Comparison of ENCODE assay signal across 20 cellular contexts in the genomic region with DNA sequence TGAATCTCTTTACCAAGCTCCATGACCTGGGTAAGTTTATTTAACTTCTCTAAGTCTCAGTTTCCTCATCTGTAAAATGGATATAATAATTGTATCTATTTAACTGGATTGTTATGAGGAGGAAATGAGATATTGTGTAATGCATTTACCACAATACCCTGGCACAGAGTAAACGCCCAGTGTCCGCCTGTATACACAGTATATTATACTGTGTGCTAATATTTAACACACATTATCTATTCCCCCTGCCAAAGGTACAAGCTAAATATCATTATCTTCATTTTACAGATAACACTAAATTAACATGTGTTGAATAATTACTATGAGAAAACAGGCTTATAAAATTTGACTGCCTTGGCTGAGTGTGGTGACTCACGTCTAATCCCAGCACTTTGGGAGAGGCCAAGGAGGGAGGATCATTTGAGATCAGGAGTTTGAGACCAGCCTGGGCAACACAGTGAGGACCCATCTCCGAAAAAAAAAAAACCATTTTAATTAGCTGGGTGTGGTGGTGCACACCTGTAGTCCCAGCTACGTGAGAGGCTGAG. TPM values are rescaled to one million over a fixed set of nuclear protein-coding genes. Genes with fewer than 3 reads are reported as not detected.
DNase-seq lines count a peak whose midpoint lies in the region; ATAC-seq, FAIRE-seq and TF ChIP-seq lines count a peak whose summit lies in the region.
"Had no signal": no experiment of that assay in that cellular context is flagged by ENCODE, and none has a peak within 500 bp of the region (broad histone marks: within the 10 kb centered on the region; RNA-seq: fewer than 3 reads in every experiment).

No MANE protein-coding gene starts in this region.

- H3K4me3 ChIP-seq in HepG2 (replicated peaks in 1 of 3; ENCODE audit: insufficient read depth in 1 of 3, low read depth in 2 of 3, low read length in 3 of 3) (no peak overlapping the region), right lobe of liver (no peak overlapping the region), K562 (no peak overlapping the region), stomach (no peak overlapping the region)
- H3K4me3 ChIP-seq: BLaER1 treated with 17β-estradiol and CSF1 and Interleukin-3, amounts not matched to agents 10 nM and 100 nM; GM12878; GM23338 had no signal

- no peak overlapping the region for H3K27ac ChIP-seq in HepG2 (ENCODE audit: extremely low read length, insufficient read depth, low read length)
- no peak overlapping the region for H3K27ac ChIP-seq in right lobe of liver
- no peak overlapping the region for H3K27ac ChIP-seq in K562 (ENCODE audit: extremely low read depth, low read depth, low read length)
- H3K27ac ChIP-seq in stomach: no peak overlapping the region
- H3K27ac ChIP-seq: BLaER1 treated with 17β-estradiol and CSF1 and Interleukin-3, amounts not matched to agents 10 nM and 100 nM had no signal

- no peaks in the 10 kb centered on the region for H3K27me3 ChIP-seq in HepG2 (ENCODE audit: control insufficient read depth in 1 of 2, insufficient read depth in 2 of 2, low read length in 2 of 2)
- H3K27me3 ChIP-seq in right lobe of liver: no peaks in the 10 kb centered on the region
- peaks cover 0 to 2% of the 10 kb centered on the region in 2 experiments; a peak in 1 of 5 replicates for H3K27me3 ChIP-seq in K562 (ENCODE audit: control insufficient read depth in 2 of 2, insufficient read depth in 2 of 2, low read length in 2 of 2)
- no peaks in the 10 kb centered on the region for H3K27me3 ChIP-seq in stomach
- H3K27me3 ChIP-seq: BLaER1 treated with 17β-estradiol and CSF1 and Interleukin-3, amounts not matched to agents 10 nM and 100 nM had no signal

- H3K9ac ChIP-seq in HepG2 (ENCODE audit: insufficient read depth, low read depth, low read length) (no peak overlapping the region), K562 (ENCODE audit: insufficient read depth in 1 of 2, low read depth in 2 of 2, low read length in 2 of 2) (no peak overlapping the region)
- H3K9ac ChIP-seq: BLaER1 treated with 17β-estradiol and CSF1 and Interleukin-3, amounts not matched to agents 10 nM and 100 nM had no signal

- DNase-seq in HepG2 (ENCODE audit: low spot score) (no peak), right lobe of liver (no peak), K562 (ENCODE audit: extremely low read depth in 1 of 4, low spot score in 3 of 4) (no peak), stomach (peak; percentile 31), T-helper 9 cell (no peak)
- DNase-seq: CD4-positive, CD25-positive, alpha-beta regulatory T cell; CD8-positive, alpha-beta memory T cell; COR-L47; DMS 273 treated with DMSO at 0.1 percent for 48 hours; DMS53; DND-41; EL; HCEC 1CT had no signal

- in situ Hi-C loops in HepG2 (cut with HindIII; ENCODE audit: extremely low pct_ligation_motif_present, low pct_unique_long_range_greater_than_20kb): no loop called here
- in situ Hi-C loops in K562 (cut with MboI): no loop called here

- H3K79me2 ChIP-seq in HepG2 (ENCODE audit: insufficient read depth, low read length) (no peaks in the 10 kb centered on the region), K562 (ENCODE audit: control insufficient read depth, insufficient read depth, low read length) (no peaks in the 10 kb centered on the region)

- intact Hi-C loops in HepG2 (cut with micrococcal nuclease; ENCODE audit: unreplicated experiment) (no loop called here), right lobe of liver (cut with DNase I) (no loop called here), K562 (cut with micrococcal nuclease) (no loop called here), stomach (cut with DNase I; ENCODE audit: low total_unique reads) (no loop called here)

- TF ChIP-seq EP300 in HepG2 (IDR thresholded peaks at IDR 0.05; ENCODE audit: low read depth in 2 of 2, low read length in 2 of 2) (no peak), HepG2 (CRISPR knock-in tag; IDR thresholded peaks at IDR 0.05; ENCODE audit: borderline replicate concordance) (no peak), K562 (IDR thresholded peaks at IDR 0.05; ENCODE audit: low read length) (no peak), stomach (IDR thresholded peaks at IDR 0.05) (no peak)

- TF ChIP-seq CTCF in HepG2 (CRISPR knock-in tag; IDR thresholded peaks at IDR 0.05) (no peak), right lobe of liver (IDR thresholded peaks at IDR 0.05) (no peak), K562 (IDR thresholded peaks at IDR 0.05 in 2 of 3, conservative IDR thresholded peaks at IDR 0.05 in 1 of 3; ENCODE audit: insufficient read depth in 2 of 3, low read depth in 1 of 3, low read length in 3 of 3) (no peak), stomach (IDR thresholded peaks at IDR 0.05) (no peak)

- H4K20me1 ChIP-seq in HepG2 (ENCODE audit: insufficient read depth, low read length) (no peaks in the 10 kb centered on the region), K562 (replicated peaks; ENCODE audit: control insufficient read depth, insufficient read depth, low read length) (no peaks in the 10 kb centered on the region)
- H4K20me1 ChIP-seq: BLaER1 treated with 17β-estradiol and CSF1 and Interleukin-3, amounts not matched to agents 10 nM and 100 nM had no signal

- H3K9me3 ChIP-seq in HepG2 (ENCODE audit: low read length): no peaks in the 10 kb centered on the region
- no peaks in the 10 kb centered on the region for H3K9me3 ChIP-seq in right lobe of liver
- H3K9me3 ChIP-seq in K562 (replicated peaks; ENCODE audit: control insufficient read depth, insufficient read depth, low read depth, low read length): no peaks in the 10 kb centered on the region
- H3K9me3 ChIP-seq in stomach: peaks cover 0 to 4% (median 1%) of the 10 kb centered on the region in 4 donors

- H3K36me3 ChIP-seq in HepG2 (replicated peaks in 1 of 2; ENCODE audit: control insufficient read depth in 1 of 2, insufficient read depth in 2 of 2, low read length in 2 of 2) (no peaks in the 10 kb centered on the region), right lobe of liver (no peaks in the 10 kb centered on the region), K562 (ENCODE audit: control insufficient read depth, insufficient read depth, low read length) (no peaks in the 10 kb centered on the region), stomach (no peaks in the 10 kb centered on the region)
- H3K36me3 ChIP-seq: BLaER1 treated with 17β-estradiol and CSF1 and Interleukin-3, amounts not matched to agents 10 nM and 100 nM had no signal

- FAIRE-seq in HepG2 (lab: Jason Lieb, UNC) (no peak), K562 (lab: Jason Lieb, UNC) (no peak)
- FAIRE-seq: GM12878, GM19239, H54, HTR-8/SVneo had no signal

- ATAC-seq in HepG2: no peak
- ATAC-seq in right lobe of liver: no peak
- no peak for ATAC-seq in K562
- ATAC-seq in GM21528 (IDR thresholded peaks at IDR 0.05; ENCODE audit: low FRiP score, unreplicated experiment): no peak
- ATAC-seq: GM12878, GM23338 had no signal

- CTCF ChIA-PET in HepG2 (lab: Yijun Ruan, JAX; ENCODE audit: low intra/inter-chr PET ratio, low total read pairs): no interaction called here
- CTCF ChIA-PET in K562 (lab: Yijun Ruan, JAX; ENCODE audit: low intra/inter-chr PET ratio): no interaction called here

- BruUV-seq in HepG2 (replicated peaks; lab: Mats Ljungman, UMichigan): no TSS peak
- no TSS peak for BruUV-seq in K562 (replicated peaks; lab: Mats Ljungman, UMichigan)

- H3K4me1 ChIP-seq in HepG2 (ENCODE audit: insufficient read depth, low read length): no peaks in the 10 kb centered on the region
- no peaks in the 10 kb centered on the region for H3K4me1 ChIP-seq in right lobe of liver
- no peaks in the 10 kb centered on the region for H3K4me1 ChIP-seq in K562 (replicated peaks in 1 of 2; ENCODE audit: control insufficient read depth in 2 of 2, insufficient read depth in 2 of 2, low read length in 2 of 2)
- no peaks in the 10 kb centered on the region for H3K4me1 ChIP-seq in stomach

- H3K9me1 ChIP-seq in K562 (ENCODE audit: control insufficient read depth, insufficient read depth, low read length): no peaks in the 10 kb centered on the region

- TF ChIP-seq POLR2A in HepG2 (IDR thresholded peaks at IDR 0.05; ENCODE audit: insufficient read depth in 1 of 2, low read depth in 2 of 2, low read length in 2 of 2) (no peak), right lobe of liver (IDR thresholded peaks at IDR 0.05) (no peak), K562 (conservative IDR thresholded peaks at IDR 0.05) (no peak), stomach (IDR thresholded peaks at IDR 0.05) (no peak)

- no peak overlapping the region for H2AFZ ChIP-seq in HepG2 (ENCODE audit: low read length)
- H2AFZ ChIP-seq in K562 (ENCODE audit: low read depth, low read length): no peak overlapping the region
- H2AFZ ChIP-seq: GM23338 had no signal

- TF ChIP-seq RAD21 in HepG2 (CRISPR knock-in tag; IDR thresholded peaks at IDR 0.05): no peak
- TF ChIP-seq RAD21 in K562 (CRISPR knock-in tag; conservative IDR thresholded peaks at IDR 0.05 in 1 of 2, IDR thresholded peaks at IDR 0.05 in 1 of 2): no peak

- H3K4me2 ChIP-seq in HepG2 (ENCODE audit: low read depth, low read length): no peak overlapping the region
- no peak overlapping the region for H3K4me2 ChIP-seq in K562 (ENCODE audit: insufficient read depth, low read length)
- H3K4me2 ChIP-seq: BLaER1 treated with 17β-estradiol and CSF1 and Interleukin-3, amounts not matched to agents 10 nM and 100 nM; GM23338 had no signal

- POLR2A ChIA-PET in HepG2 (lab: Yijun Ruan, JAX) (no interaction called here), K562 (lab: Yijun Ruan, JAX) (interaction anchor here (0.9 to 2.6 kb wide), 4 partner anchors 9 to 129 kb away, joined by 3 to 8 read pairs (median 5); no protein-coding TSS in a partner anchor)

- WGBS in HepG2 (ENCODE audit: low lambda C conversion rate): 18% methylated on average over 5 of the region's 5 CpGs
- 67% methylated on average over 4 of the region's 5 CpGs for WGBS in right lobe of liver (ENCODE audit: insufficient coverage, low coverage, low lambda C conversion rate, missing lambda C conversion rate)
- WGBS in K562 (ENCODE audit: insufficient coverage, low coverage, missing lambda C conversion rate): 2% methylated on average over 5 of the region's 5 CpGs
- WGBS in stomach, 5 donors: 52 to 67% (median 62%) methylated on average over 5 of the region's 5 CpGs

RNA-seq across cellular contexts. Expression of a gene that starts 38.7 kb away (rescaled TPM):
- total RNA-seq in HepG2 (2016; rRNA removed; fragmentation: Illumina TruSeq; extraction: Trizol) (35.4 and 46.3 TPM in 2 replicates), right lobe of liver (1 to 10 TPM; 1.9 to 7.9 (median 5.3) TPM), K562 (2014; rRNA removed) (2.2 and 3.0 TPM in 2 replicates), K562 (2014; rRNA removed; fragmentation: Illumina TruSeq; extraction: Trizol) (2.7 and 3.2 TPM in 2 replicates), K562 (2015; rRNA removed; fragmentation: Illumina TruSeq; extraction: Trizol) (2.9 and 3.0 TPM in 2 replicates), K562 (2021) (5.5 and 5.7 TPM in 2 replicates), stomach (100 to 1,000 TPM in 1 of 5 donors, 10 to 100 TPM in 4; 33.8 to 112 (median 56.7) TPM)
- total RNA-seq in HepG2 (2016; cell fraction: cytosol; rRNA removed; fragmentation: Illumina TruSeq; extraction: Trizol; ENCODE audit: low read depth): 64.4 and 66.8 TPM in 2 replicates
- total RNA-seq in HepG2 (2016; cell fraction: insoluble cytoplasmic fraction; rRNA removed; fragmentation: Illumina TruSeq; extraction: Trizol): 32.9 and 45.1 TPM in 2 replicates
- total RNA-seq in HepG2 (2016; cell fraction: membrane; rRNA removed; fragmentation: Illumina TruSeq; extraction: Trizol): 83.9 and 85.3 TPM in 2 replicates
- total RNA-seq in HepG2 (2016; cell fraction: nucleus; rRNA removed; fragmentation: Illumina TruSeq; extraction: Trizol): 42.5 and 44.5 TPM in 2 replicates
- polyA plus RNA-seq in HepG2 (2011; rRNA removed) (24.8 and 27.5 TPM in 2 replicates), K562 (2011; rRNA removed) (1.3 and 2.2 TPM in 2 replicates), K562 (2014; fragmentation: Illumina TruSeq; extraction: Trizol) (3.9 and 4.8 TPM in 2 replicates), K562 (2014; fragmentation: Nextera tagmentation; extraction: Ambion mirVana) (under 1 TPM; 0.63 to 0.67 TPM), K562 (2014; rRNA removed) (1.4 and 2.0 TPM in 2 replicates), stomach (10 to 100 TPM; 24.7 to 32.6 (median 26.7) TPM)
- polyA plus RNA-seq in HepG2 (2011; cell fraction: cytosol; rRNA removed): 28.3 and 32.5 TPM in 2 replicates
- polyA plus RNA-seq in HepG2 (2011; cell fraction: nucleus; rRNA removed): 26.7 and 28.4 TPM in 2 replicates
- 29.4 and 72.1 TPM in 2 replicates for polyA plus RNA-seq in HepG2 (2012)
- 7.7 and 9.6 TPM in 2 replicates for polyA plus RNA-seq in HepG2 (2016; cell fraction: cytosol; fragmentation: Illumina TruSeq; extraction: Trizol; ENCODE audit: low read depth)
- 42.9 and 49.8 TPM in 2 replicates for polyA plus RNA-seq in HepG2 (2016; cell fraction: insoluble cytoplasmic fraction; fragmentation: Illumina TruSeq; extraction: Trizol; ENCODE audit: low read depth)
- 32.5 and 38.1 TPM in 2 replicates for polyA plus RNA-seq in HepG2 (2016; cell fraction: membrane; fragmentation: Illumina TruSeq; extraction: Trizol; ENCODE audit: low read depth)
- polyA plus RNA-seq in HepG2 (2016; cell fraction: nucleus; fragmentation: Illumina TruSeq; extraction: Trizol; ENCODE audit: insufficient read depth, low read depth): 56.9 and 64.9 TPM in 2 replicates
- polyA minus RNA-seq in HepG2 (2011; rRNA and poly(A)+ RNA removed; ENCODE audit: low replicate concordance): 26.7 and 80.6 TPM in 2 replicates
- 40.3 and 44.4 TPM in 2 replicates for polyA minus RNA-seq in HepG2 (2011; cell fraction: cytosol; rRNA and poly(A)+ RNA removed)
- polyA minus RNA-seq in HepG2 (2011; cell fraction: nucleus; rRNA and poly(A)+ RNA removed): 66.8 and 71.1 TPM in 2 replicates
- 2.4 and 4.7 TPM in 2 replicates for total RNA-seq in K562 (2011; cell fraction: chromatin; rRNA removed; ENCODE audit: low replicate concordance)
- 3.3 and 3.5 TPM in 2 replicates for total RNA-seq in K562 (2011; cell fraction: nucleolus; rRNA removed)
- total RNA-seq in K562 (2011; cell fraction: nucleoplasm; rRNA removed): 4.5 and 7.1 TPM in 2 replicates
- 1.5 and 2.8 TPM in 2 replicates for polyA plus RNA-seq in K562 (2011; cell fraction: cytosol; rRNA removed)
- 0.70 and 2.1 TPM in 2 replicates for polyA plus RNA-seq in K562 (2011; cell fraction: nucleus; rRNA removed)
- 2.4 and 3.2 TPM in 2 replicates for polyA plus RNA-seq in K562 (2012)
- polyA minus RNA-seq in K562 (2011; rRNA and poly(A)+ RNA removed): 6.3 and 10.1 TPM in 2 replicates
- polyA minus RNA-seq in K562 (2011; cell fraction: cytosol; rRNA and poly(A)+ RNA removed): 3.0 and 6.8 TPM in 2 replicates
- polyA minus RNA-seq in K562 (2011; cell fraction: nucleus; rRNA and poly(A)+ RNA removed): 2.4 and 3.5 TPM in 2 replicates
- polyA plus RNA-seq: CD4-positive, CD25-positive, alpha-beta regulatory T cell had no signal
